16 cellular contexts compared by ENCODE assay signal in the genomic region with DNA sequence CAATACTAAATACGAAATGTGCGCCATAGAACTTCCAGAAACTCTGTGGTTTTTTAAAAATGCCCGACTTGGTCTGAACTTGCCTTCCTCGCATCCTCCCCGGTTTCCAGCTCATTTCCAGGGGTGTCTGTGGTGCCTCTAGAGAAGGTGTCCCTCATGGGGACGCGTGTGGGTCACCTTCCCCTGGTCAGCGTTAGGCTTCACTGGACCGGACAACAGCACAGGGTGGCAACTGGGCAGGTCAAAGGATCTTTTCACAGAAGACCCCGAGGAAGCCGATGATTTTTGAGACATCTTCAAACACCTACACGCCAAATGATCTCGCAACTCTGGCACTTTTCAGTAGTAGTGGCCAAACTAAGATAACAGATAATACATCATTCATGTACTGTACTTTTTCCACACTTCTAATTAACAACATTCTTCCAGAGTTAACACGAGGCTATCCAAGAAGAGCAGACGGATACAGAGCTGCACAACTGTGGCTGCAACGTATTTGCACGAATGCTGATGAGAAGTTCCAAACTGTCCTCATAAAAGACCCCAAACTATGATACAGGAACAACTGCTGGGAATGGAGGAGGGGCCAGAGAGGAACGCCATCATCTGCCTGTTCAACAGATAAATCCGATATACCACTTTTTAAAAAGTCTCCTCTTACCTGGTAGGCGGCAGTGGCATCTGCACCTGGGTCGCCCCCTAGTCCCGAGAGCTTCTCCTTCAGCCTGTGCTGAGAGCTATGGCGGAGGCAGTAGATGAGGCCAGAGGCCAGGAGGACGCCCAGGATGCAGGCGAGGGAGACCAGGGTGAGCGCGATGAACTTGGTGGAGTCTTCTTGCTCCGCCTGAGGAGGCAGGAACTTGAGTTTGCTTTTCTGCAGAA.
"Had no signal": no experiment of that assay in that cellular context is flagged by ENCODE, and none has a peak within 500 bp of the region (broad histone marks: within the 10 kb centered on the region; RNA-seq: fewer than 3 reads in every experiment).

No MANE protein-coding gene starts in this region.

- H3K36me3 ChIP-seq: ascending aorta, gastroesophageal sphincter, sigmoid colon had no signal

- H3K27ac Mint-ChIP-seq: activated B cell treated with CpG ODN at 0.5 μM for 24 hours; activated naive CD8-positive, alpha-beta T cell treated with anti-CD3 and anti-CD28 coated beads, Interleukin-2, amount 50 U/mL, for 24 hours had no signal

- H3K4me3 ChIP-seq: ascending aorta, gastroesophageal sphincter, psoas muscle, sigmoid colon, SK-N-MC had no signal

- H3K9me3 ChIP-seq: ascending aorta, gastroesophageal sphincter, psoas muscle, sigmoid colon had no signal

- H3K4me1 Mint-ChIP-seq: activated B cell treated with CpG ODN at 0.5 μM for 24 hours had no signal

- DNase-seq: activated B cell treated with CpG ODN at 0.5 μM for 24 hours; activated CD4-positive, alpha-beta T cell treated with anti-CD3 and anti-CD28 coated beads, Interleukin-2, amount 50 U/mL, for 1 hour; activated naive CD4-positive, alpha-beta T cell treated with Interleukin-2 at 50 U/mL for 16 hours; activated naive CD8-positive, alpha-beta T cell treated with anti-CD3 and anti-CD28 coated beads, Interleukin-2, amount 50 U/mL, for 24 hours; effector CD4-positive, alpha-beta T cell; kidney glomerular epithelial cell; occipital lobe; psoas muscle; sigmoid colon; stimulated activated CD4-positive, alpha-beta T cell treated with anti-CD3 and anti-CD28 coated beads, Interleukin-12 subunit alpha, Interleukin-12 subunit beta, amount 100 ng/mL, for 4 hours; stimulated activated CD4-positive, alpha-beta T cell treated with anti-CD3 and anti-CD28 coated beads, Interleukin-2, amount 100 ng/mL, for 48 hours; stimulated activated naive CD8-positive, alpha-beta T cell treated with anti-CD3 and anti-CD28 coated beads, Interleukin-15, Interleukin-2, amounts not matched to agents 100 U/mL and 50 U/mL, for 24 hours had no signal

- H3K4me3 Mint-ChIP-seq: activated B cell treated with CpG ODN at 0.5 μM for 24 hours; activated naive CD8-positive, alpha-beta T cell treated with anti-CD3 and anti-CD28 coated beads, Interleukin-2, amount 50 U/mL, for 24 hours had no signal

- ATAC-seq: activated naive CD8-positive, alpha-beta T cell treated with anti-CD3 and anti-CD28 coated beads, Interleukin-2, amount 50 U/mL, for 24 hours; gastroesophageal sphincter; psoas muscle; stimulated activated naive CD8-positive, alpha-beta T cell treated with anti-CD3 and anti-CD28 coated beads, Interleukin-15, Interleukin-2, amounts not matched to agents 100 U/mL and 50 U/mL, for 24 hours had no signal

- H3K27ac ChIP-seq: ascending aorta, epithelial cell of prostate, gastroesophageal sphincter, psoas muscle, sigmoid colon, SK-N-MC had no signal

- H3K9me3 Mint-ChIP-seq: activated B cell treated with CpG ODN at 0.5 μM for 24 hours; activated naive CD8-positive, alpha-beta T cell treated with anti-CD3 and anti-CD28 coated beads, Interleukin-2, amount 50 U/mL, for 24 hours had no signal

- H3K4me1 ChIP-seq: ascending aorta, psoas muscle had no signal
